In genomic region chr3:57062119-57062631, GRCh38 we compare ENCODE assay signal across 13 cellular contexts. TPM values are rescaled to one million over a fixed set of nuclear protein-coding genes. Genes with fewer than 3 reads are reported as not detected.
DNase-seq lines count a peak whose midpoint lies in the region; ATAC-seq and TF ChIP-seq lines count a peak whose summit lies in the region.
"Had no signal": no experiment of that assay in that cellular context is flagged by ENCODE, and none has a peak within 500 bp of the region (broad histone marks: within the 10 kb centered on the region; RNA-seq: fewer than 3 reads in every experiment).

No MANE protein-coding gene starts in this region.

- no peaks in the 10 kb centered on the region for H3K9me3 ChIP-seq in upper lobe of right lung
- H3K9me3 ChIP-seq: SJCRH30 had no signal

- intact Hi-C loops in upper lobe of right lung (cut with DNase I), result no loop called here

- peak; percentile 11 for ATAC-seq in upper lobe of right lung
- ATAC-seq in HG02938 (IDR thresholded peaks at IDR 0.05; ENCODE audit: unreplicated experiment), result no peak
- ATAC-seq in HG02798 (IDR thresholded peaks at IDR 0.05; ENCODE audit: poor library complexity, unreplicated experiment), result no peak
- ATAC-seq: stimulated activated naive B cell treated with anti-CD40 and anti-IgM and Interleukin-4, amounts not matched to agents 10 μg/mL and 1 μg/mL and 100 μg/mL, for 72 hours had no signal

- peak overlapping the region; percentile 55 for H3K27ac ChIP-seq in upper lobe of right lung
- H3K27ac ChIP-seq: 22Rv1, SJCRH30 had no signal

- no peaks in the 10 kb centered on the region for H3K36me3 ChIP-seq in upper lobe of right lung
- H3K36me3 ChIP-seq: SJCRH30 had no signal

- H3K4me1 ChIP-seq in upper lobe of right lung, result peaks cover 11% of the 10 kb centered on the region

- no peaks in the 10 kb centered on the region for H3K27me3 ChIP-seq in upper lobe of right lung
- H3K27me3 ChIP-seq: SJCRH30 had no signal

- DNase-seq in DMS 273 (lab: John Stamatoyannopoulos, UW; ENCODE audit: unreplicated experiment) (peak; percentile 32), DMS 273 treated with DMSO at 0.1 percent for 48 hours (lab: John Stamatoyannopoulos, UW) (no peak), ecto neural progenitor cell (ENCODE audit: low spot score) (peak; percentile 53), medulla oblongata (ENCODE audit: extremely low spot score) (peak; percentile 52), upper lobe of right lung (no peak), D341Med (ENCODE audit: low spot score) (no peak)
- DNase-seq: NCI-H1930; SJCRH30; stimulated activated naive B cell treated with anti-CD40 and anti-IgM and Interleukin-4, amounts not matched to agents 10 μg/mL and 1 μg/mL and 100 μg/mL, for 72 hours had no signal

- TF ChIP-seq CTCF in upper lobe of right lung (IDR thresholded peaks at IDR 0.05), result no peak

- H3K4me3 ChIP-seq in upper lobe of right lung, result no peak overlapping the region
- H3K4me3 ChIP-seq: SJCRH30 had no signal

RNA-seq across cellular contexts. Expression of gene SPATA12, which starts 1.7 kb away (rescaled TPM):
- 0.38 TPM for total RNA-seq in upper lobe of right lung
- total RNA-seq: mesenteric fat pad had no signal

Comparison
In these comparisons a context has a peak if more than half of its experiments do, and no peak if none do; other contexts are left out.
1. DNase-seq: peak in DMS 273 (single experiment), ecto neural progenitor cell (single experiment) and medulla oblongata (single experiment); none in DMS 273 treated with DMSO at 0.1 percent for 48 hours (single experiment), upper lobe of right lung (single experiment) and D341Med (single experiment).